In genomic region chr18:12278765-12279682, GRCh38 we compare ENCODE assay signal across 8 cellular contexts. TPM values are rescaled to one million over a fixed set of nuclear protein-coding genes. Genes with fewer than 3 reads are reported as not detected.
A peak's percentile ranks its signal among the peaks of the same experiment; 100 is the strongest.
DNase-seq lines count a peak whose midpoint lies in the region; ATAC-seq, FAIRE-seq and TF ChIP-seq lines count a peak whose summit lies in the region.

No MANE protein-coding gene starts in this region.

- H3K36me3 ChIP-seq in endothelial cell of umbilical vein (ENCODE audit: control insufficient read depth in 2 of 2, extremely low read depth in 1 of 2, insufficient read depth in 2 of 2, low read length in 2 of 2) (no peaks in the 10 kb centered on the region), lung (ENCODE audit: control insufficient read depth in 2 of 2, insufficient read depth in 2 of 2, low read length in 2 of 2) (no peaks in the 10 kb centered on the region), transverse colon (no peaks in the 10 kb centered on the region), OCI-LY7 (ENCODE audit: insufficient read depth, low read length) (no peaks in the 10 kb centered on the region)

- no peaks in the 10 kb centered on the region for H3K79me2 ChIP-seq in endothelial cell of umbilical vein (ENCODE audit: control insufficient read depth, insufficient read depth, low read length)
- H3K79me2 ChIP-seq in OCI-LY7 (ENCODE audit: insufficient read depth, low read depth, low read length): no peaks in the 10 kb centered on the region

- intact Hi-C loops in endothelial cell of umbilical vein (cut with micrococcal nuclease): loop anchor here (1.0 kb wide), 3 partner anchors 17 to 98 kb away; partner anchors contain the start of genes AFG3L2 and TUBB6
- intact Hi-C loops in transverse colon (cut with DNase I; ENCODE audit: low total_unique reads): loop anchor here (2.0 to 10.0 kb wide), 3 partner anchors 28 to 386 kb away; no protein-coding TSS in a partner anchor
- intact Hi-C loops in OCI-LY7 (cut with micrococcal nuclease; ENCODE audit: unreplicated experiment): no loop called here

- no peaks in the 10 kb centered on the region for H4K20me1 ChIP-seq in endothelial cell of umbilical vein (replicated peaks; ENCODE audit: control insufficient read depth, extremely low read depth, insufficient read depth, low read length)
- H4K20me1 ChIP-seq in OCI-LY7 (ENCODE audit: insufficient read depth, low read length): no peaks in the 10 kb centered on the region

- BruUV-seq in endothelial cell of umbilical vein (replicated peaks; lab: Mats Ljungman, UMichigan) (TSS peak; percentile 88), OCI-LY7 (replicated peaks; lab: Mats Ljungman, UMichigan) (no TSS peak)

- peak overlapping the region; percentile 82 for H3K9ac ChIP-seq in endothelial cell of umbilical vein (replicated peaks; ENCODE audit: extremely low read depth, insufficient read depth, low read length)

- POLR2A ChIA-PET in endothelial cell of umbilical vein (lab: Charles Lee): interaction anchor here (0.5 to 3.4 kb wide), 10 partner anchors 8 to 721 kb away, joined by 3 to 46 read pairs (median 4); partner anchors contain the start of gene TUBB6
- POLR2A ChIA-PET in OCI-LY7 (lab: Charles Lee): interaction anchor here (0.6 to 1.5 kb wide), 2 partner anchors 13 to 321 kb away, joined by 3 to 5 read pairs; no protein-coding TSS in a partner anchor

- dilution Hi-C loops in endothelial cell of umbilical vein (cut with MboI; ENCODE audit: extremely low pct_ligation_motif_present, low sequenced_read_pairs): no loop called here

- DNase-seq in NCI-H226 (peak; percentile 87), endothelial cell of umbilical vein (ENCODE audit: low read depth, low spot score) (peak; percentile 93), lung (ENCODE audit: low spot score) (peak; percentile 68), transverse colon (peak; percentile 69), OCI-LY7 (ENCODE audit: low spot score) (no peak), SHP77 (lab: John Stamatoyannopoulos, UW) (no peak)
- DNase-seq in activated CD4-positive, alpha-beta T cell treated with anti-CD3 and anti-CD28 coated beads, Interleukin-2, amount 50 U/mL, for 48 hours: no peak

- 37 to 46% methylated on average over 30 of the region's 30 CpGs for WGBS in lung, 2 donors
- WGBS in transverse colon (ENCODE audit: low coverage in 1 of 2), 2 donors: 65% methylated on average over 30 of the region's 30 CpGs; no CpG with 5 or more reads in 1 of the 2 donors

- H3K27me3 ChIP-seq in endothelial cell of umbilical vein (ENCODE audit: control insufficient read depth in 2 of 2, insufficient read depth in 2 of 2, low read length in 2 of 2) (no peaks in the 10 kb centered on the region), lung (ENCODE audit: control insufficient read depth, insufficient read depth) (no peaks in the 10 kb centered on the region), transverse colon (no peaks in the 10 kb centered on the region)

- H2AFZ ChIP-seq in endothelial cell of umbilical vein (ENCODE audit: low read depth, low read length): peak overlapping the region; percentile 78
- no peak overlapping the region for H2AFZ ChIP-seq in OCI-LY7 (ENCODE audit: low read length)

- no peaks in the 10 kb centered on the region for H3K9me1 ChIP-seq in endothelial cell of umbilical vein (replicated peaks; ENCODE audit: control insufficient read depth, extremely low read depth, insufficient read depth, low read length)

- H3K4me1 ChIP-seq in endothelial cell of umbilical vein (ENCODE audit: control insufficient read depth, extremely low read depth, insufficient read depth, low read length): peaks cover 34% of the 10 kb centered on the region
- peaks cover 0 to 4% of the 10 kb centered on the region in 2 donors for H3K4me1 ChIP-seq in lung (ENCODE audit: control insufficient read depth in 2 of 2, insufficient read depth in 2 of 2, low read length in 2 of 2)
- peaks cover 4 to 24% (median 6%) of the 10 kb centered on the region in 4 donors for H3K4me1 ChIP-seq in transverse colon
- H3K4me1 ChIP-seq in OCI-LY7 (ENCODE audit: insufficient read depth, low read length, poor library complexity, severe bottlenecking): no peaks in the 10 kb centered on the region

- peak; percentile 98 for FAIRE-seq in endothelial cell of umbilical vein (lab: Jason Lieb, UNC)

- H3K9me3 ChIP-seq in endothelial cell of umbilical vein (replicated peaks; ENCODE audit: control insufficient read depth, insufficient read depth, low read length) (no peaks in the 10 kb centered on the region), lung (ENCODE audit: control insufficient read depth in 2 of 2, insufficient read depth in 1 of 2, low read length in 1 of 2) (no peaks in the 10 kb centered on the region), transverse colon (no peaks in the 10 kb centered on the region), OCI-LY7 (ENCODE audit: low read length) (no peaks in the 10 kb centered on the region)

- H3K9me2 ChIP-seq in OCI-LY7 (ENCODE audit: insufficient read depth, low read length): no peaks in the 10 kb centered on the region

- CTCF ChIA-PET in endothelial cell of umbilical vein (lab: Charles Lee) (interaction anchor here (0.9 to 4.2 kb wide), 11 partner anchors 8 to 342 kb away, joined by 3 to 23 read pairs (median 7); partner anchors contain the start of gene TUBB6), OCI-LY7 (lab: Charles Lee; ENCODE audit: unreplicated experiment) (interaction anchor here (0.6 to 0.7 kb wide), 2 partner anchors 45 to 49 kb away, joined by 3 to 5 read pairs; no protein-coding TSS in a partner anchor)

- H3K4me3 ChIP-seq in endothelial cell of umbilical vein (replicated peaks in 1 of 3; ENCODE audit: insufficient read depth in 1 of 3, low read depth in 1 of 3, low read length in 3 of 3) (peak overlapping the region; percentile 9 to 44 (median 30)), lung (no peak overlapping the region), transverse colon (peak overlapping the region; percentile 20 to 37 (median 27)), OCI-LY7 (ENCODE audit: low read depth, low read length, poor library complexity, severe bottlenecking) (no peak overlapping the region)

- TF ChIP-seq EP300 in transverse colon (IDR thresholded peaks at IDR 0.05; ENCODE audit: low read depth): peak; percentile 36

- TF ChIP-seq CTCF in endothelial cell of umbilical vein (IDR thresholded peaks at IDR 0.05; ENCODE audit: extremely low read depth in 1 of 2, insufficient read depth in 1 of 2, low read depth in 1 of 2, low read length in 2 of 2) (peak in 1 of 2 donors; percentile 23), lung (IDR thresholded peaks at IDR 0.05; ENCODE audit: control extremely low read depth, extremely low read depth) (no peak), transverse colon (IDR thresholded peaks at IDR 0.05) (peak in 2 of 5 experiments; percentile 23 to 42), OCI-LY7 (conservative IDR thresholded peaks at IDR 0.05; ENCODE audit: low read length) (no peak)

- in situ Hi-C loops in transverse colon (cut with MboI; ENCODE audit: low pct_ligation_motif_present in 1 of 4, low pct_unique_long_range_greater_than_20kb in 1 of 4, low sequenced_read_pairs in 3 of 4): no loop called here

- H3K27ac ChIP-seq in endothelial cell of umbilical vein (ENCODE audit: insufficient read depth, low read depth, low read length): peak overlapping the region; percentile 89
- H3K27ac ChIP-seq in lung (ENCODE audit: low read depth in 1 of 2, low read length in 1 of 2): peak overlapping the region; percentile 87 to 98
- peak overlapping the region; percentile 90 to 97 (median 94) for H3K27ac ChIP-seq in transverse colon
- no peak overlapping the region for H3K27ac ChIP-seq in OCI-LY7 (ENCODE audit: low read depth, low read length, poor library complexity, severe bottlenecking)

- peak overlapping the region; percentile 62 for H3K4me2 ChIP-seq in endothelial cell of umbilical vein (ENCODE audit: insufficient read depth, low read length)
- H3K4me2 ChIP-seq in OCI-LY7 (ENCODE audit: low read length): no peak overlapping the region

- TF ChIP-seq POLR2A in endothelial cell of umbilical vein (IDR thresholded peaks at IDR 0.05; ENCODE audit: low read depth, low read length): peak; percentile 86
- TF ChIP-seq POLR2A in transverse colon (IDR thresholded peaks at IDR 0.05): peak; percentile 63

- ATAC-seq in lung (ENCODE audit: insufficient read depth, low FRiP score) (peak; percentile 89), HG03460 (IDR thresholded peaks at IDR 0.05; ENCODE audit: unreplicated experiment) (no peak)

TF ChIP-seq in endothelial cell of umbilical vein, 7 proteins besides CTCF, POLR2A, EP300 and RAD21 (continues in another document):
- no peak for TF ChIP-seq EZH2 (IDR thresholded peaks at IDR 0.05; ENCODE audit: borderline replicate concordance, low read depth, low read length, severe bottlenecking)
- TF ChIP-seq POLR2AphosphoS5 (IDR thresholded peaks at IDR 0.05; ENCODE audit: insufficient read depth, low read depth, low read length): peak; percentile 77
- no peak for TF ChIP-seq JUN (IDR thresholded peaks at IDR 0.05; ENCODE audit: borderline replicate concordance, insufficient read depth, insufficient read length, low read depth)

RNA-seq across cellular contexts. Expression of gene CIDEA, which starts 24.9 kb away (rescaled TPM):
- total RNA-seq in endothelial cell of umbilical vein: 0.42 and 1.8 TPM in 2 replicates
- polyA plus RNA-seq in endothelial cell of umbilical vein: not detected in 2 replicates
- polyA plus RNA-seq in endothelial cell of umbilical vein (2011; cell fraction: cytosol; rRNA removed): not detected in 2 replicates
- not detected in 2 replicates for polyA plus RNA-seq in endothelial cell of umbilical vein (2011; cell fraction: nucleus; rRNA removed)
- not detected in 2 replicates for polyA plus RNA-seq in endothelial cell of umbilical vein (2012)
- not detected in 2 replicates for polyA minus RNA-seq in endothelial cell of umbilical vein
- polyA minus RNA-seq in endothelial cell of umbilical vein (2011; cell fraction: cytosol; rRNA and poly(A)+ RNA removed): not detected
- polyA minus RNA-seq in endothelial cell of umbilical vein (2011; cell fraction: nucleus; rRNA and poly(A)+ RNA removed): not detected in 2 replicates
- 1 to 10 TPM in 1 of 2 donors, not detected in 1; 1.2 TPM for total RNA-seq in lung
- polyA plus RNA-seq in lung: not detected
- 1 to 10 TPM in 2 of 4 donors, under 1 TPM in 1, not detected in 1; 0.68 to 3.8 (median 3.7) TPM for total RNA-seq in transverse colon
- total RNA-seq in OCI-LY7 (2014; rRNA removed; shearing (Covaris generic)): not detected in 2 replicates
- total RNA-seq in OCI-LY7 (2022): not detected in 2 replicates

RNA-seq across cellular contexts. Expression of gene TUBB6, which starts 29.0 kb away (rescaled TPM):
- total RNA-seq in endothelial cell of umbilical vein: 440 and 449 TPM in 2 replicates
- 747 and 957 TPM in 2 replicates for polyA plus RNA-seq in endothelial cell of umbilical vein
- polyA plus RNA-seq in endothelial cell of umbilical vein (2011; cell fraction: cytosol; rRNA removed): 533 and 584 TPM in 2 replicates
- polyA plus RNA-seq in endothelial cell of umbilical vein (2011; cell fraction: nucleus; rRNA removed): 404 and 414 TPM in 2 replicates
- polyA plus RNA-seq in endothelial cell of umbilical vein (2012): 451 and 542 TPM in 2 replicates
- 433 and 508 TPM in 2 replicates for polyA minus RNA-seq in endothelial cell of umbilical vein
- polyA minus RNA-seq in endothelial cell of umbilical vein (2011; cell fraction: cytosol; rRNA and poly(A)+ RNA removed): 96.5 TPM
- polyA minus RNA-seq in endothelial cell of umbilical vein (2011; cell fraction: nucleus; rRNA and poly(A)+ RNA removed): 155 and 234 TPM in 2 replicates
- 100 to 1,000 TPM in 1 of 2 donors, 10 to 100 TPM in 1; 57.8 to 157 TPM for total RNA-seq in lung
- 100 to 1,000 TPM in 1 of 2 donors, 10 to 100 TPM in 1; 77.2 to 142 TPM for polyA plus RNA-seq in lung
- total RNA-seq in transverse colon: 100 to 1,000 TPM in 2 of 4 donors, 10 to 100 TPM in 2; 61.0 to 164 (median 108) TPM
- not detected in 2 replicates for total RNA-seq in OCI-LY7 (2014; rRNA removed; shearing (Covaris generic))
- total RNA-seq in OCI-LY7 (2022): not detected in 2 replicates

Comparison
In these comparisons a context has a peak if more than half of its experiments do, and no peak if none do; other contexts are left out.
1. DNase-seq: peak in NCI-H226 (single experiment), endothelial cell of umbilical vein (single experiment), lung (single experiment) and transverse colon (single experiment); none in OCI-LY7 (single experiment), SHP77 (0 of 2) and activated CD4-positive, alpha-beta T cell treated with anti-CD3 and anti-CD28 coated beads, Interleukin-2, amount 50 U/mL, for 48 hours (0 of 2).
2. H3K4me3 ChIP-seq: peak in endothelial cell of umbilical vein (3 of 3) and transverse colon (4 of 4); none in lung (single experiment) and OCI-LY7 (single experiment).
3. RNA of gene TUBB6, which starts 29.0 kb away (total RNA-seq): 440 to 449 TPM in endothelial cell of umbilical vein, 57.8 to 157 TPM in lung and 61.0 to 164 TPM in transverse colon; not detected in OCI-LY7; every median in the first group is over 10 times any median in the second.